ENCODE assay signal across 11 cellular contexts in the genomic region with DNA sequence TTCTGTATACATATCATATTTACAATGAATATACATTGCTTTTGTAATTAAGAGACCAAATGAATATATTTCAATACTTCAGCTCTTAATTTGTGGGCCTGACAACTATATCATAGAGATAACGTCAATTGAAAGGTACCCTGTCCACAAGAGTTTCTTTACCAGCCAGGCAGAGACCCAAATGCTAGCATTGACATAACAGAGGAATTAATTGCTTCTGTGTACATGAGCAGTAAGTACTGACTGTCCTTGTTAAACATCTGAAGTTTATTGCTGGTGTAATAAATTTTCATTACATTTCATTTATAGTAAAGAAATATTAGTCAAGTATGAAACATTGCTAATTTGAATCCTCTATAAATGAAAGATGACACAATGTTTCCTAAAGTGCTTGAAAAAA.
"Had no signal": no experiment of that assay in that cellular context is flagged by ENCODE, and none has a peak within 500 bp of the region (broad histone marks: within the 10 kb centered on the region; RNA-seq: fewer than 3 reads in every experiment).

No MANE protein-coding gene starts in this region.

- H2AFZ ChIP-seq: GM23248, GM23338 had no signal

- H3K4me2 ChIP-seq: GM23338 had no signal

- ATAC-seq: GM23338, HCT116 had no signal

- H3K9ac ChIP-seq: GM23248 had no signal

- H3K4me1 ChIP-seq: HAP-1 had no signal

- H3K27ac ChIP-seq: GM23248 had no signal

- H3K9me3 ChIP-seq: HAP-1 had no signal

- FAIRE-seq: H1, H54 had no signal

- DNase-seq: GM23248, GOT3, H7, H9, HCEC 1CT, HFFc6 had no signal

- H3K4me3 ChIP-seq: GM23248, GM23338, HAP-1 had no signal

- H3K36me3 ChIP-seq: HAP-1 had no signal
